ENCODE assay signal across 27 cellular contexts in the genomic region with DNA sequence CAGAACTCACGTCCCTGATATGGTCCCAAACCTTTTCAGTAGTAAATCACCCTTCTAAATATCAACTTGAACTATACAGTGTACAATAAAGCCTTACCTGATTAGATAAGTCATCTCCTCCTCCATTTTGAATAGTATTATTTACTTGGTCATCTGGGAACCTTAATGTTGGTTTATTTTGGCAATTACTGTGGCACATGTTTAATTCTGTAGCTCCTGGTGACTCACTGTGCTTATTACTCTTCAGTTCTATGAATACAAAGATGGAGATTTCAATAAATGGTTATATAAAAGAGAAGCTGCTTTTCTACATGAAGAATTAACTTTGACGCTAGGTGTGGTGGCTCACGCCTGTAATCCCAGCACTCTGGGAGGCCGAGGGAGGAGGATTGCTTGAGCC.
"Had no signal": no experiment of that assay in that cellular context is flagged by ENCODE, and none has a peak within 500 bp of the region (broad histone marks: within the 10 kb centered on the region; RNA-seq: fewer than 3 reads in every experiment).

No MANE protein-coding gene starts in this region.

- H3K27ac Mint-ChIP-seq: mesothelial cell of epicardium; natural killer cell; nephron progenitor cell; neural progenitor cell; stimulated activated memory B cell treated with anti-CD40 and anti-IgM and Interleukin-4, amounts not matched to agents 10 μg/mL and 1 μg/mL and 100 μg/mL, for 72 hours had no signal

- H3K27me3 Mint-ChIP-seq: naive B cell; stimulated activated memory B cell treated with anti-CD40 and anti-IgM and Interleukin-4, amounts not matched to agents 10 μg/mL and 1 μg/mL and 100 μg/mL, for 72 hours had no signal

- H3K9me3 ChIP-seq: left ventricle myocardium inferior, neutrophil, right atrium auricular region, right lobe of liver, stomach, testis, thyroid gland, transverse colon, upper lobe of left lung, vagina had no signal

- H3K27ac ChIP-seq: left ventricle myocardium inferior, neural progenitor cell, neutrophil, parathyroid adenoma, right atrium auricular region, right lobe of liver, stomach, testis, thyroid gland, transverse colon, upper lobe of left lung, vagina had no signal

- ATAC-seq: natural killer cell; right lobe of liver; stimulated activated memory B cell treated with anti-CD40 and anti-IgM and Interleukin-4, amounts not matched to agents 10 μg/mL and 1 μg/mL and 100 μg/mL, for 72 hours; stimulated activated naive CD8-positive, alpha-beta T cell treated with anti-CD3 and anti-CD28 coated beads, Interleukin-15, Interleukin-2, amounts not matched to agents 100 U/mL and 50 U/mL, for 24 hours had no signal

- H3K4me1 ChIP-seq: left ventricle myocardium inferior, neural progenitor cell, parathyroid adenoma, right atrium auricular region, right lobe of liver, testis, thyroid gland, transverse colon, upper lobe of left lung, vagina had no signal

- H2AFZ ChIP-seq: neural progenitor cell, parathyroid adenoma had no signal

- H3K9ac ChIP-seq: neural progenitor cell, parathyroid adenoma had no signal

- DNase-seq: islet precursor cell; left ventricle myocardium inferior; mesendoderm; naive B cell; natural killer cell; nephron progenitor cell; occipital lobe; right lobe of liver; stimulated activated CD4-positive, alpha-beta T cell treated with anti-CD3 and anti-CD28 coated beads, Interleukin-1b, Interleukin-23, amount 100 ng/mL, for 48 hours; stimulated activated CD4-positive, alpha-beta T cell treated with anti-CD3 and anti-CD28 coated beads, Interleukin-2, amount 100 ng/mL, for 48 hours; stimulated activated CD4-positive, alpha-beta T cell treated with anti-CD3 and anti-CD28 coated beads, Interleukin-4, amount 100 ng/mL, for 4 hours; stimulated activated CD8-positive, alpha-beta memory T cell treated with anti-CD3 and anti-CD28 coated beads, Interleukin-4, amount 100 ng/mL, for 48 hours; stimulated activated naive CD8-positive, alpha-beta T cell treated with anti-CD3 and anti-CD28 coated beads, Interleukin-15, Interleukin-2, amounts not matched to agents 100 U/mL and 50 U/mL, for 24 hours; stomach; testis; thyroid gland; transverse colon; upper lobe of left lung had no signal

- H3K4me1 Mint-ChIP-seq: mesothelial cell of epicardium; nephron progenitor cell; neural progenitor cell; stimulated activated memory B cell treated with anti-CD40 and anti-IgM and Interleukin-4, amounts not matched to agents 10 μg/mL and 1 μg/mL and 100 μg/mL, for 72 hours had no signal

- H3K4me3 Mint-ChIP-seq: mesothelial cell of epicardium; natural killer cell; nephron progenitor cell; neural progenitor cell; stimulated activated memory B cell treated with anti-CD40 and anti-IgM and Interleukin-4, amounts not matched to agents 10 μg/mL and 1 μg/mL and 100 μg/mL, for 72 hours had no signal

- H3K9me3 Mint-ChIP-seq: natural killer cell; nephron progenitor cell; neural progenitor cell; stimulated activated memory B cell treated with anti-CD40 and anti-IgM and Interleukin-4, amounts not matched to agents 10 μg/mL and 1 μg/mL and 100 μg/mL, for 72 hours had no signal

- H3K27me3 ChIP-seq: neural progenitor cell, neutrophil, right atrium auricular region, right lobe of liver, stomach, testis, thyroid gland, transverse colon, upper lobe of left lung, vagina had no signal

- H3K79me2 ChIP-seq: parathyroid adenoma had no signal

- H3K4me2 ChIP-seq: neural progenitor cell, smooth muscle cell had no signal

- H3K4me3 ChIP-seq: left ventricle myocardium inferior, lung, neural progenitor cell, right atrium auricular region, right lobe of liver, smooth muscle cell, stomach, testis, thyroid gland, transverse colon, upper lobe of left lung, vagina had no signal
